In genomic region chr17:27588354-27588753, GRCh38 we compare ENCODE assay signal across 25 cellular contexts. TPM values are rescaled to one million over a fixed set of nuclear protein-coding genes. Genes with fewer than 3 reads are reported as not detected.
A peak's percentile ranks its signal among the peaks of the same experiment; 100 is the strongest.
DNase-seq lines count a peak whose midpoint lies in the region; ATAC-seq, FAIRE-seq and TF ChIP-seq lines count a peak whose summit lies in the region.
"Had no signal": no experiment of that assay in that cellular context is flagged by ENCODE, and none has a peak within 500 bp of the region (broad histone marks: within the 10 kb centered on the region; RNA-seq: fewer than 3 reads in every experiment).

No MANE protein-coding gene starts in this region.

- WGBS in endodermal cell (ENCODE audit: insufficient coverage in 1 of 2, insufficient read length in 1 of 2), 2 experiments = 91 to 93% methylated on average over 12 to 15 of the region's 15 CpGs
- WGBS in trophoblast cell (ENCODE audit: extremely low coverage, insufficient coverage, insufficient read length) = no CpG with 5 or more reads among the region's 15 CpGs

- H3K27me3 Mint-ChIP-seq in astrocyte (ENCODE audit: low read depth, unreplicated experiment) (no peaks in the 10 kb centered on the region), endodermal cell (ENCODE audit: insufficient read depth) (no peaks in the 10 kb centered on the region)
- no peaks in the 10 kb centered on the region for H3K27me3 Mint-ChIP-seq in stimulated activated naive B cell treated with anti-CD40 and anti-IgM and Interleukin-4, amounts not matched to agents 10 μg/mL and 1 μg/mL and 100 μg/mL, for 72 hours
- H3K27me3 Mint-ChIP-seq in activated CD4-positive, alpha-beta memory T cell treated with anti-CD3 and anti-CD28 coated beads, Interleukin-2, amount 10 ng/mL, durations not matched to agents 7 days and 5 days = no peaks in the 10 kb centered on the region
- no peaks in the 10 kb centered on the region for H3K27me3 Mint-ChIP-seq in CD4-positive, alpha-beta T cell
- H3K27me3 Mint-ChIP-seq: CD4-positive, alpha-beta memory T cell had no signal

- H3K9ac ChIP-seq in astrocyte (ENCODE audit: low read length) (no peak overlapping the region), endodermal cell (ENCODE audit: extremely low read depth, low read length, poor library complexity, severe bottlenecking) (no peak overlapping the region), trophoblast cell (ENCODE audit: low read length) (no peak overlapping the region)
- H3K9ac ChIP-seq: BLaER1 treated with 17β-estradiol and CSF1 and Interleukin-3, amounts not matched to agents 10 nM and 100 nM; GM23248 had no signal

- H3K18ac ChIP-seq in trophoblast cell (ENCODE audit: low read length) = no peak overlapping the region

- no peak overlapping the region for H3K4me3 ChIP-seq in astrocyte (ENCODE audit: insufficient read depth, low read depth, low read length)
- H3K4me3 ChIP-seq in endodermal cell (ENCODE audit: low read length) = no peak overlapping the region
- no peak overlapping the region for H3K4me3 ChIP-seq in trophoblast cell (ENCODE audit: low read depth, low read length)
- H3K4me3 ChIP-seq: A549; BLaER1 treated with 17β-estradiol and CSF1 and Interleukin-3, amounts not matched to agents 10 nM and 100 nM; GM23248 had no signal

- H2BK120ac ChIP-seq in trophoblast cell (ENCODE audit: insufficient read depth, low read length, poor library complexity) = no peak overlapping the region

- no peak overlapping the region for H3K4me2 ChIP-seq in astrocyte (ENCODE audit: low read length)
- H3K4me2 ChIP-seq in trophoblast cell (ENCODE audit: low read length) = no peak overlapping the region
- H3K4me2 ChIP-seq: A549; BLaER1 treated with 17β-estradiol and CSF1 and Interleukin-3, amounts not matched to agents 10 nM and 100 nM had no signal

- H3K4me1 Mint-ChIP-seq in astrocyte (ENCODE audit: low read depth, unreplicated experiment) = peaks cover 32% of the 10 kb centered on the region
- no peaks in the 10 kb centered on the region for H3K4me1 Mint-ChIP-seq in endodermal cell
- peaks cover 10 to 14% of the 10 kb centered on the region in 2 donors for H3K4me1 Mint-ChIP-seq in stimulated activated naive B cell treated with anti-CD40 and anti-IgM and Interleukin-4, amounts not matched to agents 10 μg/mL and 1 μg/mL and 100 μg/mL, for 72 hours
- H3K4me1 Mint-ChIP-seq in activated CD4-positive, alpha-beta memory T cell treated with anti-CD3 and anti-CD28 coated beads, Interleukin-2, amount 10 ng/mL, durations not matched to agents 7 days and 5 days = no peaks in the 10 kb centered on the region
- no peaks in the 10 kb centered on the region for H3K4me1 Mint-ChIP-seq in CD4-positive, alpha-beta T cell (ENCODE audit: low read depth)
- H3K4me1 Mint-ChIP-seq: CD14-positive monocyte; CD4-positive, alpha-beta memory T cell had no signal

- intact Hi-C loops in CD4-positive, alpha-beta T cell (cut with DNase I, micrococcal nuclease) = no loop called here

- no peaks in the 10 kb centered on the region for H3K9me3 Mint-ChIP-seq in astrocyte (ENCODE audit: unreplicated experiment)
- H3K9me3 Mint-ChIP-seq in endodermal cell = no peaks in the 10 kb centered on the region
- H3K9me3 Mint-ChIP-seq in stimulated activated naive B cell treated with anti-CD40 and anti-IgM and Interleukin-4, amounts not matched to agents 10 μg/mL and 1 μg/mL and 100 μg/mL, for 72 hours = no peaks in the 10 kb centered on the region
- no peaks in the 10 kb centered on the region for H3K9me3 Mint-ChIP-seq in activated CD4-positive, alpha-beta memory T cell treated with anti-CD3 and anti-CD28 coated beads, Interleukin-2, amount 10 ng/mL, durations not matched to agents 7 days and 5 days
- no peaks in the 10 kb centered on the region for H3K9me3 Mint-ChIP-seq in CD4-positive, alpha-beta T cell
- H3K9me3 Mint-ChIP-seq: CD14-positive monocyte; CD4-positive, alpha-beta memory T cell had no signal

- H3K9me3 ChIP-seq in astrocyte (ENCODE audit: insufficient read depth, low read depth, low read length) (no peaks in the 10 kb centered on the region), endodermal cell (ENCODE audit: control insufficient read depth, low read length) (no peaks in the 10 kb centered on the region), trophoblast cell (ENCODE audit: insufficient read depth, low read depth, low read length) (no peaks in the 10 kb centered on the region)
- no peaks in the 10 kb centered on the region for H3K9me3 ChIP-seq in CD4-positive, alpha-beta T cell (ENCODE audit: control insufficient read depth, low read length)
- H3K9me3 ChIP-seq: A549; BE2C; BLaER1 treated with 17β-estradiol and CSF1 and Interleukin-3, amounts not matched to agents 10 nM and 100 nM had no signal

- H3K36me3 ChIP-seq in astrocyte (ENCODE audit: insufficient read depth, low read length) (peaks cover 11% of the 10 kb centered on the region), endodermal cell (ENCODE audit: control insufficient read depth, insufficient read depth, low read length) (peaks cover 7% of the 10 kb centered on the region), trophoblast cell (ENCODE audit: control insufficient read depth in 1 of 2, insufficient read depth in 2 of 2, low read length in 2 of 2) (peaks cover 29 to 31% of the 10 kb centered on the region in 2 experiments)
- H3K36me3 ChIP-seq: BE2C had no signal

- no peak overlapping the region for H3K14ac ChIP-seq in trophoblast cell (ENCODE audit: low read length)

- no peak overlapping the region for H2BK5ac ChIP-seq in trophoblast cell (ENCODE audit: low read depth, low read length, poor library complexity)

- H3K27me3 ChIP-seq in astrocyte (ENCODE audit: insufficient read depth, low read length) = no peaks in the 10 kb centered on the region
- no peaks in the 10 kb centered on the region for H3K27me3 ChIP-seq in endodermal cell (ENCODE audit: control insufficient read depth, insufficient read depth, low read length, poor library complexity, severe bottlenecking)
- H3K27me3 ChIP-seq in trophoblast cell (ENCODE audit: insufficient read depth, low read length) = no peaks in the 10 kb centered on the region
- H3K27me3 ChIP-seq in CD4-positive, alpha-beta T cell (ENCODE audit: control insufficient read depth, insufficient read depth, low read length) = no peaks in the 10 kb centered on the region
- H3K27me3 ChIP-seq: BE2C; BLaER1 treated with 17β-estradiol and CSF1 and Interleukin-3, amounts not matched to agents 10 nM and 100 nM had no signal

- H3K23ac ChIP-seq in trophoblast cell (ENCODE audit: low read length) = no peak overlapping the region

- H3K79me1 ChIP-seq in trophoblast cell (ENCODE audit: low read length) = peaks cover 35% of the 10 kb centered on the region

- H4K8ac ChIP-seq in trophoblast cell (ENCODE audit: low read depth, low read length) = no peak overlapping the region

- H3K4me3 Mint-ChIP-seq in astrocyte (ENCODE audit: unreplicated experiment) (no peak overlapping the region), endodermal cell (no peak overlapping the region)
- H3K4me3 Mint-ChIP-seq in stimulated activated naive B cell treated with anti-CD40 and anti-IgM and Interleukin-4, amounts not matched to agents 10 μg/mL and 1 μg/mL and 100 μg/mL, for 72 hours = no peak overlapping the region
- no peak overlapping the region for H3K4me3 Mint-ChIP-seq in activated CD4-positive, alpha-beta memory T cell treated with anti-CD3 and anti-CD28 coated beads, Interleukin-2, amount 10 ng/mL, durations not matched to agents 7 days and 5 days
- no peak overlapping the region for H3K4me3 Mint-ChIP-seq in CD4-positive, alpha-beta T cell
- H3K4me3 Mint-ChIP-seq: CD14-positive monocyte; CD4-positive, alpha-beta memory T cell had no signal

- no peak for ATAC-seq in stimulated activated naive B cell treated with anti-CD40 and anti-IgM and Interleukin-4, amounts not matched to agents 10 μg/mL and 1 μg/mL and 100 μg/mL, for 72 hours (replicated peaks)
- ATAC-seq in HG02798 (IDR thresholded peaks at IDR 0.05; ENCODE audit: poor library complexity, unreplicated experiment) = no peak
- ATAC-seq in CD4-positive, alpha-beta T cell (ENCODE audit: poor library complexity) = no peak
- ATAC-seq: A549 had no signal

- no peak overlapping the region for H3K4ac ChIP-seq in trophoblast cell (ENCODE audit: low read depth, low read length)

- peaks cover 44% of the 10 kb centered on the region for H3K36me3 Mint-ChIP-seq in astrocyte (ENCODE audit: low read depth, unreplicated experiment)
- H3K36me3 Mint-ChIP-seq in endodermal cell (ENCODE audit: low read depth) = peaks cover 18% of the 10 kb centered on the region
- H3K36me3 Mint-ChIP-seq in stimulated activated naive B cell treated with anti-CD40 and anti-IgM and Interleukin-4, amounts not matched to agents 10 μg/mL and 1 μg/mL and 100 μg/mL, for 72 hours = peaks cover 10 to 58% of the 10 kb centered on the region in 2 donors
- H3K36me3 Mint-ChIP-seq in activated CD4-positive, alpha-beta memory T cell treated with anti-CD3 and anti-CD28 coated beads, Interleukin-2, amount 10 ng/mL, durations not matched to agents 7 days and 5 days (ENCODE audit: low read depth) = peaks cover 15% of the 10 kb centered on the region
- H3K36me3 Mint-ChIP-seq in CD4-positive, alpha-beta T cell (ENCODE audit: low read depth) = peaks cover 26% of the 10 kb centered on the region

- POLR2A ChIA-PET in activated CD4-positive, alpha-beta memory T cell treated with anti-CD3 and anti-CD28 coated beads, Interleukin-2, amount 10 ng/mL, durations not matched to agents 7 days and 5 days (lab: Charles Lee) = interaction anchor here (0.6 to 1.6 kb wide), 3 partner anchors 10 to 118 kb away, joined by 3 to 4 read pairs (median 4); no protein-coding TSS in a partner anchor
- POLR2A ChIA-PET in CD4-positive, alpha-beta T cell (lab: Charles Lee) = no interaction called here

- H3K79me2 ChIP-seq in astrocyte (ENCODE audit: insufficient read depth, low read length) (peaks cover 8% of the 10 kb centered on the region), trophoblast cell (ENCODE audit: control insufficient read depth, insufficient read depth, low read length, poor library complexity) (peaks cover 3% of the 10 kb centered on the region)

- FAIRE-seq in astrocyte (lab: Jason Lieb, UNC) = no peak
- FAIRE-seq: A549, G401.6, GM12892, H1 had no signal

- no peaks in the 10 kb centered on the region for H4K20me1 ChIP-seq in astrocyte (ENCODE audit: insufficient read depth, low read length)

- H3K4me1 ChIP-seq in astrocyte (ENCODE audit: insufficient read depth, low read length) (peaks cover 19% of the 10 kb centered on the region), endodermal cell (ENCODE audit: control insufficient read depth, insufficient read depth, low read length) (no peaks in the 10 kb centered on the region), trophoblast cell (ENCODE audit: control insufficient read depth in 1 of 2, insufficient read depth in 2 of 2, low read length in 2 of 2) (peaks cover 25 to 33% of the 10 kb centered on the region in 2 experiments)

- CTCF ChIA-PET in activated CD4-positive, alpha-beta memory T cell treated with anti-CD3 and anti-CD28 coated beads, Interleukin-2, amount 10 ng/mL, durations not matched to agents 7 days and 5 days (lab: Charles Lee) = interaction anchor here (3.6 kb wide), 1 partner anchor 11 kb away, joined by 27 read pairs; no protein-coding TSS in a partner anchor
- CTCF ChIA-PET in CD4-positive, alpha-beta T cell (lab: Charles Lee) = no interaction called here

- no peak overlapping the region for H2AK5ac ChIP-seq in trophoblast cell (ENCODE audit: low read length)

- H4K91ac ChIP-seq in trophoblast cell (ENCODE audit: low read depth, low read length) = peak overlapping the region; percentile 82

- H3K27ac ChIP-seq in astrocyte (ENCODE audit: low read depth, low read length) (no peak overlapping the region), endodermal cell (ENCODE audit: low read depth, low read length) (no peak overlapping the region), trophoblast cell (ENCODE audit: low read depth, low read length) (no peak overlapping the region)
- H3K27ac ChIP-seq in CD4-positive, alpha-beta T cell (ENCODE audit: low read depth, low read length) = no peak overlapping the region
- H3K27ac ChIP-seq: BLaER1 treated with 17β-estradiol and CSF1 and Interleukin-3, amounts not matched to agents 10 nM and 100 nM; GM23248 had no signal

- H2BK12ac ChIP-seq in trophoblast cell (ENCODE audit: low read length) = no peak overlapping the region

- no peak for TF ChIP-seq CTCF in astrocyte (IDR thresholded peaks at IDR 0.05; ENCODE audit: insufficient read depth, low read depth, low read length)
- no peak for TF ChIP-seq CTCF in endodermal cell (conservative IDR thresholded peaks at IDR 0.05)
- TF ChIP-seq CTCF in CD4-positive, alpha-beta T cell (IDR thresholded peaks at IDR 0.05) = no peak

- H2AFZ ChIP-seq in astrocyte (ENCODE audit: low read depth, low read length) = no peak overlapping the region
- no peak overlapping the region for H2AFZ ChIP-seq in trophoblast cell (ENCODE audit: insufficient read depth, low read length, poor library complexity)
- H2AFZ ChIP-seq: GM23248 had no signal

- DNase-seq in astrocyte (ENCODE audit: low read depth) (no peak), endodermal cell (peak; percentile 40), trophoblast cell (no peak)
- no peak for DNase-seq in stimulated activated naive B cell treated with anti-CD40 and anti-IgM and Interleukin-4, amounts not matched to agents 10 μg/mL and 1 μg/mL and 100 μg/mL, for 72 hours
- no peak for DNase-seq in activated CD4-positive, alpha-beta memory T cell treated with anti-CD3 and anti-CD28 coated beads, Interleukin-2, amount 10 ng/mL, durations not matched to agents 7 days and 5 days
- no peak for DNase-seq in CD4-positive, alpha-beta T cell
- DNase-seq: 8988T; ACHN; AML-193; BE2C; Calu3; CD4-positive, alpha-beta memory T cell; COR-L47; DMS153; DND-41; GM23248; H7; HCEC 1CT had no signal

- H3K27ac Mint-ChIP-seq in astrocyte (ENCODE audit: unreplicated experiment) (peak overlapping the region; percentile 87), endodermal cell (no peak overlapping the region)
- peak overlapping the region; percentile 14 for H3K27ac Mint-ChIP-seq in stimulated activated naive B cell treated with anti-CD40 and anti-IgM and Interleukin-4, amounts not matched to agents 10 μg/mL and 1 μg/mL and 100 μg/mL, for 72 hours
- H3K27ac Mint-ChIP-seq in activated CD4-positive, alpha-beta memory T cell treated with anti-CD3 and anti-CD28 coated beads, Interleukin-2, amount 10 ng/mL, durations not matched to agents 7 days and 5 days = no peak overlapping the region
- no peak overlapping the region for H3K27ac Mint-ChIP-seq in CD4-positive, alpha-beta T cell
- H3K27ac Mint-ChIP-seq: CD4-positive, alpha-beta memory T cell had no signal

- H4K12ac ChIP-seq in trophoblast cell (ENCODE audit: low read depth, low read length) = no peak overlapping the region

RNA-seq across cellular contexts. Expression of gene LGALS9, which starts 42.6 kb away (rescaled TPM):
- 9.0 and 9.4 TPM in 2 replicates for total RNA-seq in astrocyte
- 1 to 10 TPM; 1.6 to 2.9 TPM for total RNA-seq in endodermal cell
- polyA plus RNA-seq in endodermal cell (2013, experiment 1 of 2) = 2.1 TPM
- 2.1 TPM for polyA plus RNA-seq in endodermal cell (2013, experiment 2 of 2)
- polyA plus RNA-seq in trophoblast cell (2013) = 4.2 and 5.3 TPM in 2 replicates
- 100 to 1,000 TPM; 238 to 240 TPM for total RNA-seq in activated CD4-positive, alpha-beta memory T cell treated with anti-CD3 and anti-CD28 coated beads, Interleukin-2, amount 10 ng/mL, durations not matched to agents 7 days and 5 days
- total RNA-seq in CD4-positive, alpha-beta T cell = 10 to 100 TPM; 38.3 to 39.8 TPM

Comparison
In these comparisons a context has a peak if more than half of its experiments do, and no peak if none do; other contexts are left out.
1. H3K27ac Mint-ChIP-seq: peak in astrocyte (single experiment) and stimulated activated naive B cell treated with anti-CD40 and anti-IgM and Interleukin-4, amounts not matched to agents 10 μg/mL and 1 μg/mL and 100 μg/mL, for 72 hours (single experiment); none in endodermal cell (single experiment), activated CD4-positive, alpha-beta memory T cell treated with anti-CD3 and anti-CD28 coated beads, Interleukin-2, amount 10 ng/mL, durations not matched to agents 7 days and 5 days (single experiment) and CD4-positive, alpha-beta T cell (single experiment).
2. RNA of gene LGALS9, which starts 42.6 kb away (total RNA-seq): 238 to 240 TPM in activated CD4-positive, alpha-beta memory T cell treated with anti-CD3 and anti-CD28 coated beads, Interleukin-2, amount 10 ng/mL, durations not matched to agents 7 days and 5 days; 38.3 to 39.8 TPM in CD4-positive, alpha-beta T cell, 9.0 to 9.4 TPM in astrocyte and 1.6 to 2.9 TPM in endodermal cell; every median in the first group is over 4 times any median in the second.